Comparison of ENCODE assay signal across 7 cellular contexts in the genomic region with DNA sequence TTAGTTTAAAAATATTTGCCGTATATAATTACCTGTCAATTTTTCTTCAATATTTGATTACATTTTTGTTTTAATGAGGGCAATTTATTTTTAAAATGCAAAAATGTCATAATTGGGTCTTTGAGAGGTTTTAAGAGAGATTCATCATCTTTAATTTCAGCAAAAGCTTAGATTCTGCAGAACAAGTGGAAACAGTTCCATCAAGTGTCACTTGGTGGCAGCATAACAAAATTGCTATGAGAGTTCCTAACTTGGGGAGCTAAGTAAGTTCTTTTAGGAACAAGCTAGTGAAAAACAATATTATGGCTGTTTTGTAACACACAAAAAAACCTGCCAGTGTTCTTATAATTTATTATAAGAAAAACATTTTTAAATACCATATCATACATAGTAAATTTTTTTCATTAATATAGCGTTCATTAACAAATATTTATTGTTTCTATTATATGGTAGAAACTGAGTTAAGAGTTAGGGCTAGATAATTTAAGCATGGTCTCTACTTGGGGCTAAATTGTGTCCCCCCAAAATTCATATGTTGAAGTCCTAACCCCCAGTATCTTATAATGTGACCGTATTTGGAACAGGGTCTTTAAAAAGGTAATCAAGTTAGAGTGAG.
DNase-seq lines count a peak whose midpoint lies in the region; ATAC-seq, FAIRE-seq and TF ChIP-seq lines count a peak whose summit lies in the region.

No MANE protein-coding gene starts in this region.

- BruUV-seq in HCT116 (replicated peaks; lab: Mats Ljungman, UMichigan) (no TSS peak), OCI-LY7 (replicated peaks; lab: Mats Ljungman, UMichigan) (no TSS peak), endothelial cell of umbilical vein (replicated peaks; lab: Mats Ljungman, UMichigan) (no TSS peak)

- H4K20me1 ChIP-seq in HCT116 (ENCODE audit: insufficient read depth) = no peaks in the 10 kb centered on the region
- H4K20me1 ChIP-seq in OCI-LY7 (ENCODE audit: insufficient read depth, low read length) = no peaks in the 10 kb centered on the region
- no peaks in the 10 kb centered on the region for H4K20me1 ChIP-seq in endothelial cell of umbilical vein (replicated peaks; ENCODE audit: control insufficient read depth, extremely low read depth, insufficient read depth, low read length)
- H4K20me1 ChIP-seq in osteoblast (ENCODE audit: insufficient read depth, low read length) = no peaks in the 10 kb centered on the region

- no peaks in the 10 kb centered on the region for H3K9me1 ChIP-seq in endothelial cell of umbilical vein (replicated peaks; ENCODE audit: control insufficient read depth, extremely low read depth, insufficient read depth, low read length)

- no peaks in the 10 kb centered on the region for H3K36me3 ChIP-seq in HCT116 (ENCODE audit: control insufficient read depth in 1 of 2, insufficient read depth in 2 of 2, low read length in 2 of 2)
- H3K36me3 ChIP-seq in OCI-LY7 (ENCODE audit: insufficient read depth, low read length) = no peaks in the 10 kb centered on the region
- no peaks in the 10 kb centered on the region for H3K36me3 ChIP-seq in endothelial cell of umbilical vein (ENCODE audit: control insufficient read depth in 2 of 2, extremely low read depth in 1 of 2, insufficient read depth in 2 of 2, low read length in 2 of 2)
- H3K36me3 ChIP-seq in osteoblast (ENCODE audit: insufficient read depth, low read length) = no peaks in the 10 kb centered on the region

- no peak overlapping the region for H3K27ac ChIP-seq in HCT116 (ENCODE audit: low read depth, low read length)
- H3K27ac ChIP-seq in OCI-LY7 (ENCODE audit: low read depth, low read length, poor library complexity, severe bottlenecking) = no peak overlapping the region
- H3K27ac ChIP-seq in endothelial cell of umbilical vein (ENCODE audit: insufficient read depth, low read depth, low read length) = no peak overlapping the region
- no peak overlapping the region for H3K27ac ChIP-seq in osteoblast (ENCODE audit: low read depth, low read length)

- TF ChIP-seq CTCF in HCT116 (IDR thresholded peaks at IDR 0.05 in 2 of 3, conservative IDR thresholded peaks at IDR 0.05 in 1 of 3; ENCODE audit: borderline replicate concordance in 1 of 3, insufficient read depth in 1 of 3, low read depth in 2 of 3, low read length in 2 of 3) = peak; percentile 56 to 70 (median 68); a peak in 5 of 6 replicates
- peak; percentile 85 for TF ChIP-seq CTCF in OCI-LY7 (conservative IDR thresholded peaks at IDR 0.05; ENCODE audit: low read length)
- peak; percentile 41 to 56 for TF ChIP-seq CTCF in endothelial cell of umbilical vein (IDR thresholded peaks at IDR 0.05; ENCODE audit: extremely low read depth in 1 of 2, insufficient read depth in 1 of 2, low read depth in 1 of 2, low read length in 2 of 2)
- TF ChIP-seq CTCF in osteoblast (IDR thresholded peaks at IDR 0.05; ENCODE audit: extremely low read depth, low read depth, low read length) = peak; percentile 76

- H3K9me3 ChIP-seq in HCT116 (ENCODE audit: control insufficient read depth in 1 of 2, insufficient read depth in 1 of 2, low read depth in 1 of 2, low read length in 2 of 2) (no peaks in the 10 kb centered on the region), OCI-LY7 (ENCODE audit: low read length) (no peaks in the 10 kb centered on the region), endothelial cell of umbilical vein (replicated peaks; ENCODE audit: control insufficient read depth, insufficient read depth, low read length) (no peaks in the 10 kb centered on the region), osteoblast (ENCODE audit: low read depth, low read length) (no peaks in the 10 kb centered on the region)

- CTCF ChIA-PET in HCT116 (lab: Charles Lee) (interaction anchor here (0.7 to 2.4 kb wide), 20 partner anchors 8 to 762 kb away, joined by 3 to 45 read pairs (median 4); no protein-coding TSS in a partner anchor), OCI-LY7 (lab: Charles Lee; ENCODE audit: unreplicated experiment) (no interaction called here), endothelial cell of umbilical vein (lab: Charles Lee) (interaction anchor here (0.6 to 3.2 kb wide), 91 partner anchors 9 to 1366 kb away, joined by 3 to 131 read pairs (median 4); partner anchors contain the start of gene MAGI2)

- POLR2A ChIA-PET in HCT116 (lab: Charles Lee) = interaction anchor here (0.6 kb wide), 1 partner anchor 9 kb away, joined by 3 read pairs; no protein-coding TSS in a partner anchor
- POLR2A ChIA-PET in OCI-LY7 (lab: Charles Lee) = interaction anchor here (0.6 kb wide), 3 partner anchors 10 to 697 kb away, joined by 3 to 4 read pairs (median 3); no protein-coding TSS in a partner anchor
- POLR2A ChIA-PET in endothelial cell of umbilical vein (lab: Charles Lee) = interaction anchor here (1.4 kb wide), 1 partner anchor 443 kb away, joined by 4 read pairs; no protein-coding TSS in a partner anchor

- TF ChIP-seq RAD21 in HCT116 (IDR thresholded peaks at IDR 0.05; ENCODE audit: low read depth) = peak; percentile 66

- H3K4me3 ChIP-seq in HCT116 (replicated peaks in 1 of 2; ENCODE audit: low read depth in 1 of 2, low read length in 2 of 2) (no peak overlapping the region), OCI-LY7 (ENCODE audit: low read depth, low read length, poor library complexity, severe bottlenecking) (no peak overlapping the region), endothelial cell of umbilical vein (replicated peaks in 1 of 3; ENCODE audit: insufficient read depth in 1 of 3, low read depth in 1 of 3, low read length in 3 of 3) (no peak overlapping the region), osteoblast (ENCODE audit: insufficient read depth, low read length) (no peak overlapping the region)

- no peaks in the 10 kb centered on the region for H3K9me2 ChIP-seq in HCT116 (ENCODE audit: insufficient read depth)
- H3K9me2 ChIP-seq in OCI-LY7 (ENCODE audit: insufficient read depth, low read length) = no peaks in the 10 kb centered on the region

- ATAC-seq in HCT116 = 0 out of 2 replicates have a peak, but pooled peaks have one; percentile 54

- H3K9ac ChIP-seq in HCT116 (ENCODE audit: low read length) (no peak overlapping the region), endothelial cell of umbilical vein (replicated peaks; ENCODE audit: extremely low read depth, insufficient read depth, low read length) (no peak overlapping the region)

- intact Hi-C loops in HCT116 (cut with micrococcal nuclease) (loop anchor here (1.0 to 10.0 kb wide), 3 partner anchors 443 to 1157 kb away; no protein-coding TSS in a partner anchor), OCI-LY7 (cut with micrococcal nuclease; ENCODE audit: unreplicated experiment) (loop anchor here (10.0 kb wide), 1 partner anchor 717 kb away; no protein-coding TSS in a partner anchor), endothelial cell of umbilical vein (cut with micrococcal nuclease) (loop anchor here (1.0 to 10.0 kb wide), 4 partner anchors 156 to 721 kb away; no protein-coding TSS in a partner anchor)

- DNase-seq in EL (peak; percentile 56), HCT116 (ENCODE audit: low read depth, low spot score) (peak; percentile 28), OCI-LY7 (ENCODE audit: low spot score) (peak; percentile 32), endothelial cell of umbilical vein (ENCODE audit: low read depth, low spot score) (peak; percentile 75), osteoblast (ENCODE audit: insufficient read length, low spot score, missing footprints) (peak; percentile 66), HK-2 (ENCODE audit: unreplicated experiment) (no peak)
- DNase-seq in activated effector memory CD4-positive, alpha-beta T cell treated with Interleukin-2 at 50 U/mL for 16 hours = no peak

- no peaks in the 10 kb centered on the region for H3K4me1 ChIP-seq in HCT116 (ENCODE audit: control insufficient read depth in 1 of 2, insufficient read depth in 2 of 2, low read length in 2 of 2)
- H3K4me1 ChIP-seq in OCI-LY7 (ENCODE audit: insufficient read depth, low read length, poor library complexity, severe bottlenecking) = no peaks in the 10 kb centered on the region
- no peaks in the 10 kb centered on the region for H3K4me1 ChIP-seq in endothelial cell of umbilical vein (ENCODE audit: control insufficient read depth, extremely low read depth, insufficient read depth, low read length)
- H3K4me1 ChIP-seq in osteoblast (ENCODE audit: insufficient read depth, low read length) = peaks cover 9% of the 10 kb centered on the region

- TF ChIP-seq POLR2A in HCT116 (IDR thresholded peaks at IDR 0.05; ENCODE audit: borderline replicate concordance, extremely low read depth, insufficient read depth, insufficient read length) (no peak), endothelial cell of umbilical vein (IDR thresholded peaks at IDR 0.05; ENCODE audit: low read depth, low read length) (no peak)

- H3K4me2 ChIP-seq in HCT116 (ENCODE audit: low read length) (no peak overlapping the region), OCI-LY7 (ENCODE audit: low read length) (no peak overlapping the region), endothelial cell of umbilical vein (ENCODE audit: insufficient read depth, low read length) (no peak overlapping the region), osteoblast (ENCODE audit: insufficient read depth, low read length) (no peak overlapping the region)

- RAD21 ChIA-PET in HCT116 (lab: Charles Lee; ENCODE audit: low non-redundant PET in 1 of 2, low total read pairs in 2 of 2, uncharacterized antibody in 2 of 2, unreplicated experiment in 2 of 2) = interaction anchor here (0.9 to 1.5 kb wide), 3 partner anchors 443 to 750 kb away, joined by 3 to 7 read pairs (median 5); no protein-coding TSS in a partner anchor

- dilution Hi-C loops in endothelial cell of umbilical vein (cut with MboI; ENCODE audit: extremely low pct_ligation_motif_present, low sequenced_read_pairs) = no loop called here

- H3K27me3 ChIP-seq in HCT116 (ENCODE audit: insufficient read depth, low read length) = no peaks in the 10 kb centered on the region
- H3K27me3 ChIP-seq in endothelial cell of umbilical vein (ENCODE audit: control insufficient read depth in 2 of 2, insufficient read depth in 2 of 2, low read length in 2 of 2) = no peaks in the 10 kb centered on the region
- no peaks in the 10 kb centered on the region for H3K27me3 ChIP-seq in osteoblast (ENCODE audit: insufficient read depth, low read length)

- H2AFZ ChIP-seq in HCT116 (ENCODE audit: low read depth, low read length, poor library complexity, severe bottlenecking) (peak overlapping the region; percentile 83), OCI-LY7 (ENCODE audit: low read length) (no peak overlapping the region), endothelial cell of umbilical vein (ENCODE audit: low read depth, low read length) (no peak overlapping the region), osteoblast (ENCODE audit: low read length) (no peak overlapping the region)

- no peaks in the 10 kb centered on the region for H3K79me2 ChIP-seq in HCT116 (ENCODE audit: insufficient read depth, low read length)
- no peaks in the 10 kb centered on the region for H3K79me2 ChIP-seq in OCI-LY7 (ENCODE audit: insufficient read depth, low read depth, low read length)
- no peaks in the 10 kb centered on the region for H3K79me2 ChIP-seq in endothelial cell of umbilical vein (ENCODE audit: control insufficient read depth, insufficient read depth, low read length)
- peaks cover 2% of the 10 kb centered on the region for H3K79me2 ChIP-seq in osteoblast (ENCODE audit: insufficient read depth, low read length)

- no peak for FAIRE-seq in endothelial cell of umbilical vein (lab: Jason Lieb, UNC)

TF ChIP-seq in HCT116, 20 proteins besides CTCF, POLR2A, EP300 and RAD21 (continues in another document):
- TF ChIP-seq ELF1 (IDR thresholded peaks at IDR 0.05; ENCODE audit: borderline replicate concordance, low read depth) = no peak

Comparison
In these comparisons a context has a peak if more than half of its experiments do, and no peak if none do; other contexts are left out.
1. DNase-seq: peak in EL (single experiment), HCT116 (single experiment), OCI-LY7 (single experiment), endothelial cell of umbilical vein (single experiment) and osteoblast (single experiment); none in activated effector memory CD4-positive, alpha-beta T cell treated with Interleukin-2 at 50 U/mL for 16 hours (single experiment) and HK-2 (single experiment).
2. Peak in every context shown above with its lines, with median percentiles within 50 percentile points of each other: CTCF ChIP-seq.